19 cellular contexts compared by ENCODE assay signal in the genomic region with DNA sequence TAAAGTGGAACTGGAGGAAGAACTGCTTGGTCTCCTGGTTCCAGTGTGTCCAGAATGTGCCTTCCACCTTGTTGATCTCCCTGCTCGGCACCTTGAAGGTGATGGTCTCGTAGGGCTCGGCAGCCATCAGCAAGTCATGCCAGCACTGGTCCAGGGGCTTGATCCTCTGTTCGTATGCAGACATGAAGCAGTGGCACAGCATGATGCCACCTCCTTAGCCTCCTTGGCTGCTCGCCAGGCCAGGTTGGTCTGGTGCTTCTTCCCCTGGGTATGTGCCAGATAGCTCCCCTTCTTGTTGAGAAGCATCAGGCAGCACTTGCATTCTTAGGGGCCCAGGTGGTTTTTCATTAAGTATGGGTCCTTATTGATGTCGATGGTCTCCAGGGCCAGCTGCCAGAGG. TPM values are rescaled to one million over a fixed set of nuclear protein-coding genes. Genes with fewer than 3 reads are reported as not detected.
DNase-seq lines count a peak whose midpoint lies in the region; ATAC-seq lines count a peak whose summit lies in the region.
"Had no signal": no experiment of that assay in that cellular context is flagged by ENCODE, and none has a peak within 500 bp of the region (broad histone marks: within the 10 kb centered on the region; RNA-seq: fewer than 3 reads in every experiment).

No MANE protein-coding gene starts in this region.

- in situ Hi-C loops in KBM-7 (cut with MboI; ENCODE audit: low pct_unique_long_range_greater_than_20kb, low sequenced_read_pairs): no loop called here

- peak; percentile 7 for DNase-seq in DMS53 (lab: John Stamatoyannopoulos, UW)
- no peak for DNase-seq in DMS53 treated with DMSO at 0.1 percent for 48 hours (lab: John Stamatoyannopoulos, UW; ENCODE audit: unreplicated experiment)
- peak; percentile 87 for DNase-seq in DMS79 treated with DMSO at 0.1 percent for 48 hours (lab: John Stamatoyannopoulos, UW)
- peak; percentile 50 for DNase-seq in NCI-H2171 treated with DMSO at 0.1 percent for 48 hours (lab: John Stamatoyannopoulos, UW)
- peak; percentile 85 for DNase-seq in mesenteric fat pad (ENCODE audit: low spot score)
- no peak for DNase-seq in NCI-H187 treated with DMSO at 0.1 percent for 48 hours (lab: John Stamatoyannopoulos, UW)
- no peak for DNase-seq in KBM-7
- DNase-seq: AML-193, DMS 273 treated with DMSO at 0.1 percent for 48 hours, KG1, NCI-H1436, NCI-H2081, NCI-H226, NCI-H748 treated with DMSO at 0.1 percent for 48 hours, OCI-M1, SIG-M5, T-helper 1 cell had no signal

- ATAC-seq in GM21786 (IDR thresholded peaks at IDR 0.05; ENCODE audit: unreplicated experiment): no peak
- ATAC-seq: GM23338 had no signal

RNA-seq across cellular contexts. Expression of gene TXNRD3, which starts 17.8 kb away (rescaled TPM):
- 12.2 TPM for total RNA-seq in mesenteric fat pad

RNA-seq across cellular contexts. Expression of gene CHCHD6, which starts 31.3 kb away (rescaled TPM):
- total RNA-seq in mesenteric fat pad: 10.9 TPM

Comparison
In these comparisons a context has a peak if more than half of its experiments do, and no peak if none do; other contexts are left out.
1. DNase-seq: peak in DMS53 (single experiment), DMS79 treated with DMSO at 0.1 percent for 48 hours (single experiment), NCI-H2171 treated with DMSO at 0.1 percent for 48 hours (single experiment) and mesenteric fat pad (single experiment); none in DMS53 treated with DMSO at 0.1 percent for 48 hours (single experiment), NCI-H187 treated with DMSO at 0.1 percent for 48 hours (single experiment) and KBM-7 (single experiment).